Comparison of ENCODE assay signal across 10 cellular contexts in genomic region chr17:76696763-76697701, GRCh38. TPM values are rescaled to one million over a fixed set of nuclear protein-coding genes. Genes with fewer than 3 reads are reported as not detected.
DNase-seq lines count a peak whose midpoint lies in the region; ATAC-seq and TF ChIP-seq lines count a peak whose summit lies in the region.
"Had no signal": no experiment of that assay in that cellular context is flagged by ENCODE, and none has a peak within 500 bp of the region (broad histone marks: within the 10 kb centered on the region; RNA-seq: fewer than 3 reads in every experiment).

No MANE protein-coding gene starts in this region.

- no peaks in the 10 kb centered on the region for H3K27me3 Mint-ChIP-seq in neural crest cell (ENCODE audit: low read depth)
- no peaks in the 10 kb centered on the region for H3K27me3 Mint-ChIP-seq in activated CD4-positive, alpha-beta T cell treated with anti-CD3 and anti-CD28 coated beads for 36 hours
- H3K27me3 Mint-ChIP-seq: activated naive CD8-positive, alpha-beta T cell treated with anti-CD3 and anti-CD28 coated beads for 36 hours had no signal

- H3K4me1 Mint-ChIP-seq in neural crest cell = peaks cover 59% of the 10 kb centered on the region
- peaks cover 8% of the 10 kb centered on the region for H3K4me1 Mint-ChIP-seq in activated CD4-positive, alpha-beta T cell treated with anti-CD3 and anti-CD28 coated beads for 36 hours
- H3K4me1 Mint-ChIP-seq: activated naive CD8-positive, alpha-beta T cell treated with anti-CD3 and anti-CD28 coated beads for 36 hours had no signal

- intact Hi-C loops in activated CD4-positive, alpha-beta T cell treated with anti-CD3 and anti-CD28 coated beads for 36 hours (cut with DNase I, micrococcal nuclease) = no loop called here

- peak overlapping the region; percentile 67 to 92 for H3K27ac ChIP-seq in coronary artery

- peak; percentile 72 for ATAC-seq in HG03095 (IDR thresholded peaks at IDR 0.05; ENCODE audit: unreplicated experiment)
- ATAC-seq in activated CD4-positive, alpha-beta T cell treated with anti-CD3 and anti-CD28 coated beads for 36 hours = no peak

- H3K4me3 ChIP-seq in coronary artery = peak overlapping the region; percentile 44

- H3K4me3 Mint-ChIP-seq in neural crest cell = peak overlapping the region; percentile 20
- H3K4me3 Mint-ChIP-seq in activated CD4-positive, alpha-beta T cell treated with anti-CD3 and anti-CD28 coated beads for 36 hours = no peak overlapping the region
- H3K4me3 Mint-ChIP-seq: activated naive CD8-positive, alpha-beta T cell treated with anti-CD3 and anti-CD28 coated beads for 36 hours had no signal

- POLR2A ChIA-PET in activated CD4-positive, alpha-beta T cell treated with anti-CD3 and anti-CD28 coated beads for 36 hours (lab: Charles Lee) = no interaction called here

- DNase-seq in ELR (ENCODE audit: low read depth) (peak; percentile 45), coronary artery (ENCODE audit: low spot score) (no peak), neural crest cell (ENCODE audit: low read depth, low spot score) (no peak), 8988T (no peak), HT-29 (ENCODE audit: low spot score) (no peak), NOMO-1 treated with DMSO at 0.1 percent for 48 hours (lab: John Stamatoyannopoulos, UW; ENCODE audit: unreplicated experiment) (no peak)
- DNase-seq in activated CD4-positive, alpha-beta T cell treated with anti-CD3 and anti-CD28 coated beads for 36 hours = no peak
- DNase-seq: activated naive CD8-positive, alpha-beta T cell treated with anti-CD3 and anti-CD28 coated beads for 36 hours; Calu3 had no signal

- no peak for TF ChIP-seq CTCF in coronary artery (IDR thresholded peaks at IDR 0.05)
- no peak for TF ChIP-seq CTCF in neural crest cell (conservative IDR thresholded peaks at IDR 0.05)

- CTCF ChIA-PET in activated CD4-positive, alpha-beta T cell treated with anti-CD3 and anti-CD28 coated beads for 36 hours (lab: Charles Lee) = interaction anchor here (0.8 to 2.5 kb wide), 3 partner anchors 15 to 634 kb away, joined by 3 to 8 read pairs (median 4); no protein-coding TSS in a partner anchor

- H3K36me3 Mint-ChIP-seq in neural crest cell (ENCODE audit: low read depth) = no peaks in the 10 kb centered on the region
- H3K36me3 Mint-ChIP-seq in activated CD4-positive, alpha-beta T cell treated with anti-CD3 and anti-CD28 coated beads for 36 hours (ENCODE audit: low read depth) = no peaks in the 10 kb centered on the region
- H3K36me3 Mint-ChIP-seq: activated naive CD8-positive, alpha-beta T cell treated with anti-CD3 and anti-CD28 coated beads for 36 hours had no signal

- H3K27ac Mint-ChIP-seq in neural crest cell (ENCODE audit: unreplicated experiment) = peak overlapping the region; percentile 61
- no peak overlapping the region for H3K27ac Mint-ChIP-seq in activated CD4-positive, alpha-beta T cell treated with anti-CD3 and anti-CD28 coated beads for 36 hours
- H3K27ac Mint-ChIP-seq: activated naive CD8-positive, alpha-beta T cell treated with anti-CD3 and anti-CD28 coated beads for 36 hours had no signal

- no peaks in the 10 kb centered on the region for H3K9me3 Mint-ChIP-seq in neural crest cell
- H3K9me3 Mint-ChIP-seq in activated CD4-positive, alpha-beta T cell treated with anti-CD3 and anti-CD28 coated beads for 36 hours (ENCODE audit: low read depth) = no peaks in the 10 kb centered on the region
- H3K9me3 Mint-ChIP-seq: activated naive CD8-positive, alpha-beta T cell treated with anti-CD3 and anti-CD28 coated beads for 36 hours had no signal

RNA-seq across cellular contexts. Expression of gene MXRA7, which starts 13.7 kb away (rescaled TPM):
- 46.1 and 54.0 TPM in 2 replicates for total RNA-seq in neural crest cell
- total RNA-seq in activated CD4-positive, alpha-beta T cell treated with anti-CD3 and anti-CD28 coated beads for 36 hours = 10 to 100 TPM; 18.4 to 20.2 TPM
- total RNA-seq in HT-29 (2014; rRNA removed; shearing (Covaris generic)) = 0.23 and 0.99 TPM in 2 replicates

RNA-seq across cellular contexts. Expression of gene JMJD6, which starts 29.4 kb away (rescaled TPM):
- total RNA-seq in neural crest cell = 25.1 and 29.0 TPM in 2 replicates
- total RNA-seq in activated CD4-positive, alpha-beta T cell treated with anti-CD3 and anti-CD28 coated beads for 36 hours = 10 to 100 TPM; 51.3 to 65.5 TPM
- 28.0 and 34.0 TPM in 2 replicates for total RNA-seq in HT-29 (2014; rRNA removed; shearing (Covaris generic))

RNA-seq across cellular contexts. Expression of gene METTL23, which starts 29.6 kb away (rescaled TPM):
- 28.7 and 32.3 TPM in 2 replicates for total RNA-seq in neural crest cell
- total RNA-seq in activated CD4-positive, alpha-beta T cell treated with anti-CD3 and anti-CD28 coated beads for 36 hours = 10 to 100 TPM; 18.9 to 25.3 TPM
- 52.1 and 52.8 TPM in 2 replicates for total RNA-seq in HT-29 (2014; rRNA removed; shearing (Covaris generic))

RNA-seq across cellular contexts. Expression of gene SRSF2, which starts 40.1 kb away (rescaled TPM):
- total RNA-seq in neural crest cell = 425 and 453 TPM in 2 replicates
- total RNA-seq in activated CD4-positive, alpha-beta T cell treated with anti-CD3 and anti-CD28 coated beads for 36 hours = 100 to 1,000 TPM; 335 to 340 TPM
- 1,245 and 1,410 TPM in 2 replicates for total RNA-seq in HT-29 (2014; rRNA removed; shearing (Covaris generic))

RNA-seq across cellular contexts. Expression of gene MFSD11, which starts 40.9 kb away (rescaled TPM):
- total RNA-seq in neural crest cell = 29.6 and 31.6 TPM in 2 replicates
- 10 to 100 TPM; 10.3 to 15.1 TPM for total RNA-seq in activated CD4-positive, alpha-beta T cell treated with anti-CD3 and anti-CD28 coated beads for 36 hours
- 21.5 and 24.9 TPM in 2 replicates for total RNA-seq in HT-29 (2014; rRNA removed; shearing (Covaris generic))
